ENCODE assay signal across 26 cellular contexts in the genomic region with DNA sequence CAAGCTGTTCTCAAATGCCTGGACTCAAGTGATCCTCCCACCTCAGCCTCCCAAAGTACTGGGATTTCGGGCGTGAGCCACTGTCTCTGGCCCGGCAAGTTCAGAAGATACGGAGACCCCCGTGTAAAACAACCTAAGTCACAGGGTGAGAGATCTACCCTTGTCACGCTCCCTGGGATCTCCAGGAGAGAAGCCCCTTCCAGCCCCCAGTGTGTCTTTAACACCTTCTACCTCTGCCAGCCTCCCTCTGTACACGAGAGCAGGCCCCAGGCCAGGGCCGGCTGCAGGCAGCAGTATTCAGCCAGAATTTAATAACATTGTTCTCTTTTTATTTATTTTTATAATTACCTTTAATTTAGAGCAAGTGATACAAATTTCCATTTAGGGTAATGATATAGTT. TPM values are rescaled to one million over a fixed set of nuclear protein-coding genes. Genes with fewer than 3 reads are reported as not detected.
"Had no signal": no experiment of that assay in that cellular context is flagged by ENCODE, and none has a peak within 500 bp of the region (broad histone marks: within the 10 kb centered on the region; RNA-seq: fewer than 3 reads in every experiment).

No MANE protein-coding gene starts in this region.

- H3K27ac Mint-ChIP-seq: mesothelial cell of epicardium, naive B cell had no signal

- H3K9me3 ChIP-seq: esophagus squamous epithelium, gastrocnemius medialis, heart left ventricle, left lung, lower lobe of right lung, mucosa of descending colon had no signal

- H3K4me3 Mint-ChIP-seq: mesothelial cell of epicardium, naive B cell had no signal

- DNase-seq: dermis blood vessel endothelial cell; dorsolateral prefrontal cortex; effector CD4-positive, alpha-beta T cell; effector memory CD4-positive, alpha-beta T cell; esophagus squamous epithelium; foreskin fibroblast; foreskin melanocyte; gastrocnemius medialis; heart left ventricle; hippocampal formation; left cardiac atrium; left lung; left ventricle myocardium superior; lower lobe of right lung; mesenchymal stem cell; mucosa of descending colon; naive B cell had no signal

- H3K36me3 Mint-ChIP-seq: mesothelial cell of epicardium, naive B cell had no signal

- H3K9me3 Mint-ChIP-seq: mesothelial cell of epicardium had no signal

- H3K4me3 ChIP-seq: coronary artery, dorsolateral prefrontal cortex, esophagus squamous epithelium, gastrocnemius medialis, heart left ventricle, left lung, lower lobe of right lung, mucosa of descending colon had no signal

- H3K27ac ChIP-seq: coronary artery, esophagus squamous epithelium, gastrocnemius medialis, heart left ventricle, left lung, lower lobe of right lung had no signal

- H3K36me3 ChIP-seq: esophagus squamous epithelium, gastrocnemius medialis, heart left ventricle, left lung, lower lobe of right lung had no signal

- H3K4me1 Mint-ChIP-seq: mesothelial cell of epicardium, naive B cell had no signal

- H3K27me3 ChIP-seq: esophagus squamous epithelium, gastrocnemius medialis had no signal

- ATAC-seq: gastrocnemius medialis, heart left ventricle, left cardiac atrium, left lung, left ventricle myocardium superior, lower lobe of right lung, mucosa of descending colon had no signal

RNA-seq across cellular contexts. Expression of a gene that starts 49.4 kb away (rescaled TPM):
- total RNA-seq: dermis blood vessel endothelial cell, endothelial cell of umbilical vein, epithelial cell of proximal tubule, glomerular endothelial cell, lung microvascular endothelial cell, mesenteric fat pad, myocyte had no signal
- polyA plus RNA-seq: endothelial cell of umbilical vein, keratinocyte had no signal
